23 cellular contexts compared by ENCODE assay signal in the genomic region with DNA sequence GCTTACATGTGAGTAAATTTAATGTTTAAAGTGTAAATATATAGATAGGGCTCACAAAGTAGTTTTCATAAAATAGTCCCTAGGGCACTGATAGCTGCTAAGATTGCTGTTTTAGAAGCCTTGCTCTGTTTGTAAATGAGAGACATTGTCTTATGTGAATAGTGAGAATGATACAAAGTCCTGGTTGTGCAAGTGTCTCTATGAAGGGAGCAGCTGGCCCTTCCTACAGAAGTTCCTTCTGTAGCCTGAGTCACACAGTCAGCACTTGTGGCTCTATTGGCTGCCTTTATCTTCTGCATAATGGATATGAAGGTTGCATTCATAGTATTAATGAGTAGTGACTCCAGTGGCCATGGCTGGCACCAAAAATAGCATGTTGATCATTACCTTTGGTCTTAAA.
"Had no signal": no experiment of that assay in that cellular context is flagged by ENCODE, and none has a peak within 500 bp of the region (broad histone marks: within the 10 kb centered on the region; RNA-seq: fewer than 3 reads in every experiment).

No MANE protein-coding gene starts in this region.

- H3K4me1 ChIP-seq: esophagus muscularis mucosa, gastroesophageal sphincter, heart left ventricle, pancreas, right lobe of liver, testis, vagina had no signal

- DNase-seq: activated CD4-positive, alpha-beta T cell treated with anti-CD3 and anti-CD28 coated beads for 1 hour; activated CD4-positive, alpha-beta T cell treated with anti-CD3 and anti-CD28 coated beads, Interleukin-2, amount 50 U/mL, for 1 hour; activated gamma-delta T cell treated with Interleukin-2 at 50 U/mL for 16 hours; activated T-cell treated with anti-CD3 and anti-CD28 coated beads, Interleukin-2, amount 50 U/mL, for 1 hour; aorta; dermis blood vessel endothelial cell; effector memory CD4-positive, alpha-beta T cell; heart left ventricle; kidney glomerular epithelial cell; mesenchymal stem cell; mucosa of descending colon; nephron progenitor cell; pancreas; right lobe of liver; small intestine; stimulated activated CD4-positive, alpha-beta T cell treated with anti-CD3 and anti-CD28 coated beads, Interleukin-2, amount 100 ng/mL, for 24 hours; stimulated activated naive CD8-positive, alpha-beta T cell treated with anti-CD3 and anti-CD28 coated beads, Interleukin-15, amount 100 ng/mL, for 72 hours; testis; trophoblast cell had no signal

- H3K27me3 ChIP-seq: esophagus muscularis mucosa, gastroesophageal sphincter, heart left ventricle, pancreas, right lobe of liver, testis, vagina had no signal

- H3K4me3 ChIP-seq: esophagus muscularis mucosa, gastroesophageal sphincter, heart left ventricle, mucosa of descending colon, pancreas, right lobe of liver, testis, vagina had no signal

- H3K27ac ChIP-seq: esophagus muscularis mucosa, gastroesophageal sphincter, heart left ventricle, pancreas, right lobe of liver, testis, vagina had no signal

- FAIRE-seq: pancreas, small intestine had no signal

- H3K36me3 ChIP-seq: esophagus muscularis mucosa, gastroesophageal sphincter, heart left ventricle, pancreas, right lobe of liver, vagina had no signal

- H3K9me3 ChIP-seq: esophagus muscularis mucosa, gastroesophageal sphincter, heart left ventricle, mucosa of descending colon, pancreas, right lobe of liver, testis, vagina had no signal

- ATAC-seq: gastroesophageal sphincter; heart left ventricle; mucosa of descending colon; pancreas; stimulated activated effector memory CD8-positive, alpha-beta T cell treated with anti-CD3 and anti-CD28 coated beads, Interleukin-12 subunit alpha, Interleukin-12 subunit beta, amount 100 ng/mL, for 72 hours; stimulated activated naive CD8-positive, alpha-beta T cell treated with anti-CD3 and anti-CD28 coated beads, Interleukin-15, amount 100 ng/mL, for 72 hours had no signal
